Comparison of ENCODE assay signal across 8 cellular contexts in the genomic region with DNA sequence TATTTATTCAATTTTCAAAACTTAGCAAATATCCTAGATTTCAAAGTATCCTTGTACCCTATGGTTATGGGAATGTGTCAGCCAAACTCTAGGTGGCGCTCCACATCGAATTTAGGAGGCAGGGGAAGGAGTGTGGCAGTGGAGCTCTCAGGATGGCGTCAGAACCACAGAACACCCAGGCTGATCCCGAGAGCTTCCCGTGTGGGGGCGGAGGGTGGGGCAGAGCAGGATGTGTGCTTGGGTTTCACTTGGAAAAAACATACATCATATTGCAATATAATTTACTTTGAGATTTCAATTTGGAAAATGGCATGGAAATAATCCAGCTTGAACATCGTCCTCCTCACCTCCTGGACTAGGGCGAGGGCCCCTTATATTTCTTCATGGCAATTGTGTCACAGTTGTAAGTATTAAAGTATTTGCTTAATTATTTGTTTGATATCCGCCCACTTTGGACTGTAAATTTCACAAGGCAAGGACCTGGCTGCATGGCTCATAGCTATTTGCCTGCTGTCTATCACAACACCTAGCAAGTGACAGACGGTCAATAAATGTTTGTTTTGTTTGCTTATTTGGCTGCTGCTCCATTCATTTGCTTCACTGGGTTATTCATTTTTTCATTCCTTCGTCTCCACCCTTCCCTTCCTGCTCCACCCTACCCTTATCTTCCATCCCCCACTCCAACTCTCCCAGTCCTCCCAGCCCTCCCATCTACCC.
DNase-seq lines count a peak whose midpoint lies in the region; ATAC-seq, FAIRE-seq and TF ChIP-seq lines count a peak whose summit lies in the region.

No MANE protein-coding gene starts in this region.

- DNase-seq in activated T-cell treated with anti-CD3 and anti-CD28 coated beads for 48 hours (ENCODE audit: low read depth), result peak; percentile 23
- DNase-seq in activated T-cell treated with anti-CD3 and anti-CD28 coated beads, Interleukin-2, amount 50 U/mL, for 1 hour, result no peak
- DNase-seq in HTR-8/SVneo (ENCODE audit: insufficient read length, low spot score), result peak; percentile 81
- DNase-seq in dermis blood vessel endothelial cell, result peak; percentile 97
- peak; percentile 56 for DNase-seq in left lobe of liver (ENCODE audit: low spot score)
- peak; percentile 32 to 36 for DNase-seq in stimulated activated CD4-positive, alpha-beta T cell treated with anti-CD3 and anti-CD28 coated beads, Interleukin-4, amount 100 ng/mL, for 48 hours (ENCODE audit: low read depth in 2 of 2)
- DNase-seq in effector CD8-positive, alpha-beta T cell (lab: John Stamatoyannopoulos, UW), result no peak

- ATAC-seq in SK-N-SH treated with all-trans-retinoic acid at 6 μM for 48 hours, result peak; percentile 86
- ATAC-seq in left lobe of liver, result peak; percentile 95

- peak; percentile 79 for FAIRE-seq in HTR-8/SVneo (lab: Jason Lieb, UNC)

TF ChIP-seq in SK-N-SH treated with all-trans-retinoic acid at 6 μM for 48 hours, 23 proteins besides CTCF, POLR2A, EP300 and RAD21:
- TF ChIP-seq RARB (CRISPR knock-in tag; IDR thresholded peaks at IDR 0.05) (no peak), TOX (CRISPR knock-in tag; IDR thresholded peaks at IDR 0.05; ENCODE audit: borderline replicate concordance) (no peak), ZFP3 (CRISPR knock-in tag; IDR thresholded peaks at IDR 0.05) (no peak), TCF4 (CRISPR knock-in tag; IDR thresholded peaks at IDR 0.05; ENCODE audit: borderline replicate concordance) (no peak), ZNF8 (CRISPR knock-in tag; IDR thresholded peaks at IDR 0.05) (no peak), SNAI2 (CRISPR knock-in tag; IDR thresholded peaks at IDR 0.05) (no peak)
- TF ChIP-seq, protein P1, sequence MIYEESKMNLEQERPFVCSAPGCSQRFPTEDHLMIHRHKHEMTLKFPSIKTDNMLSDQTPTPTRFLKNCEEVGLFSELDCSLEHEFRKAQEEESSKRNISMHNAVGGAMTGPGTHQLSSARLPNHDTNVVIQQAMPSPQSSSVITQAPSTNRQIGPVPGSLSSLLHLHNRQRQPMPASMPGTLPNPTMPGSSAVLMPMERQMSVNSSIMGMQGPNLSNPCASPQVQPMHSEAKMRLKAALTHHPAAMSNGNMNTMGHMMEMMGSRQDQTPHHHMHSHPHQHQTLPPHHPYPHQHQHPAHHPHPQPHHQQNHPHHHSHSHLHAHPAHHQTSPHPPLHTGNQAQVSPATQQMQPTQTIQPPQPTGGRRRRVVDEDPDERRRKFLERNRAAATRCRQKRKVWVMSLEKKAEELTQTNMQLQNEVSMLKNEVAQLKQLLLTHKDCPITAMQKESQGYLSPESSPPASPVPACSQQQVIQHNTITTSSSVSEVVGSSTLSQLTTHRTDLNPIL (CRISPR knock-in tag; IDR thresholded peaks at IDR 0.05; ENCODE audit: low read depth), result no peak
TF ChIP-seq in SK-N-SH treated with all-trans-retinoic acid at 6 μM for 48 hours: peak in this region for 0.

Comparison
In these comparisons a context has a peak if more than half of its experiments do, and no peak if none do; other contexts are left out.
1. DNase-seq: peak in activated T-cell treated with anti-CD3 and anti-CD28 coated beads for 48 hours (single experiment), HTR-8/SVneo (single experiment), dermis blood vessel endothelial cell (single experiment), left lobe of liver (single experiment) and stimulated activated CD4-positive, alpha-beta T cell treated with anti-CD3 and anti-CD28 coated beads, Interleukin-4, amount 100 ng/mL, for 48 hours (2 of 2); none in activated T-cell treated with anti-CD3 and anti-CD28 coated beads, Interleukin-2, amount 50 U/mL, for 1 hour (single experiment) and effector CD8-positive, alpha-beta T cell (single experiment).